Comparison of ENCODE assay signal across 1 cellular context in the genomic region with DNA sequence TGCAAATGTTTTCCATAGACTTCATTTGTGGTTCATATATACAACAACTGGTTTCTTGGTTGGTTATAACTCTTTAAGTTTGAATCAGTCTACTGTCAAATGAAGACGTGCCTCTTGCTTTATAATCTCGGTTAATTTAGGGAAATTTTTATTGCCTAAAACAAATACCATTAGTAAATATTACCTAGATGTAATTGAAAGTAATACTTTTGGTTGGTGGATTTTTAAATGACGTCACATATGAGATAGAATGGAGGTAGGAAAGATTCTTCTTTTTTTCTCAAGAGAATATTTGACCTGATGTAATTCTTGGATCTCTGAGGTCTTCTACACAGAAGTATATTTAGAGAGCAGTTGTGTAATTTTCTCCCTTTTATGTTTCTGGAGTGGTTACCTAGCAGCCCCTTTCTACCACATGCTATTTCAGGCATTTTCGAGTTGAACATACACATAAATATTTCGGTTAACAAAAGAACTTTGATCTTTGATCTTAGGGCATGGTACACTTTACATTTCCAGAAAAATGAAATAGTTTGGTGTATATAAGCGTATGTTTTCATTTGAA.
TF ChIP-seq lines count a peak whose summit lies in the region.

No MANE protein-coding gene starts in this region.

TF ChIP-seq in WTC11, 78 proteins besides CTCF, POLR2A, EP300 and RAD21 (continued from another document):
- TF ChIP-seq, protein P1, sequence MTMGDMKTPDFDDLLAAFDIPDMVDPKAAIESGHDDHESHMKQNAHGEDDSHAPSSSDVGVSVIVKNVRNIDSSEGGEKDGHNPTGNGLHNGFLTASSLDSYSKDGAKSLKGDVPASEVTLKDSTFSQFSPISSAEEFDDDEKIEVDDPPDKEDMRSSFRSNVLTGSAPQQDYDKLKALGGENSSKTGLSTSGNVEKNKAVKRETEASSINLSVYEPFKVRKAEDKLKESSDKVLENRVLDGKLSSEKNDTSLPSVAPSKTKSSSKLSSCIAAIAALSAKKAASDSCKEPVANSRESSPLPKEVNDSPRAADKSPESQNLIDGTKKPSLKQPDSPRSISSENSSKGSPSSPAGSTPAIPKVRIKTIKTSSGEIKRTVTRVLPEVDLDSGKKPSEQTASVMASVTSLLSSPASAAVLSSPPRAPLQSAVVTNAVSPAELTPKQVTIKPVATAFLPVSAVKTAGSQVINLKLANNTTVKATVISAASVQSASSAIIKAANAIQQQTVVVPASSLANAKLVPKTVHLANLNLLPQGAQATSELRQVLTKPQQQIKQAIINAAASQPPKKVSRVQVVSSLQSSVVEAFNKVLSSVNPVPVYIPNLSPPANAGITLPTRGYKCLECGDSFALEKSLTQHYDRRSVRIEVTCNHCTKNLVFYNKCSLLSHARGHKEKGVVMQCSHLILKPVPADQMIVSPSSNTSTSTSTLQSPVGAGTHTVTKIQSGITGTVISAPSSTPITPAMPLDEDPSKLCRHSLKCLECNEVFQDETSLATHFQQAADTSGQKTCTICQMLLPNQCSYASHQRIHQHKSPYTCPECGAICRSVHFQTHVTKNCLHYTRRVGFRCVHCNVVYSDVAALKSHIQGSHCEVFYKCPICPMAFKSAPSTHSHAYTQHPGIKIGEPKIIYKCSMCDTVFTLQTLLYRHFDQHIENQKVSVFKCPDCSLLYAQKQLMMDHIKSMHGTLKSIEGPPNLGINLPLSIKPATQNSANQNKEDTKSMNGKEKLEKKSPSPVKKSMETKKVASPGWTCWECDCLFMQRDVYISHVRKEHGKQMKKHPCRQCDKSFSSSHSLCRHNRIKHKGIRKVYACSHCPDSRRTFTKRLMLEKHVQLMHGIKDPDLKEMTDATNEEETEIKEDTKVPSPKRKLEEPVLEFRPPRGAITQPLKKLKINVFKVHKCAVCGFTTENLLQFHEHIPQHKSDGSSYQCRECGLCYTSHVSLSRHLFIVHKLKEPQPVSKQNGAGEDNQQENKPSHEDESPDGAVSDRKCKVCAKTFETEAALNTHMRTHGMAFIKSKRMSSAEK (CRISPR knock-in tag; IDR thresholded peaks at IDR 0.05; ENCODE audit: borderline replicate concordance), result no peak
- TF ChIP-seq, protein P2, sequence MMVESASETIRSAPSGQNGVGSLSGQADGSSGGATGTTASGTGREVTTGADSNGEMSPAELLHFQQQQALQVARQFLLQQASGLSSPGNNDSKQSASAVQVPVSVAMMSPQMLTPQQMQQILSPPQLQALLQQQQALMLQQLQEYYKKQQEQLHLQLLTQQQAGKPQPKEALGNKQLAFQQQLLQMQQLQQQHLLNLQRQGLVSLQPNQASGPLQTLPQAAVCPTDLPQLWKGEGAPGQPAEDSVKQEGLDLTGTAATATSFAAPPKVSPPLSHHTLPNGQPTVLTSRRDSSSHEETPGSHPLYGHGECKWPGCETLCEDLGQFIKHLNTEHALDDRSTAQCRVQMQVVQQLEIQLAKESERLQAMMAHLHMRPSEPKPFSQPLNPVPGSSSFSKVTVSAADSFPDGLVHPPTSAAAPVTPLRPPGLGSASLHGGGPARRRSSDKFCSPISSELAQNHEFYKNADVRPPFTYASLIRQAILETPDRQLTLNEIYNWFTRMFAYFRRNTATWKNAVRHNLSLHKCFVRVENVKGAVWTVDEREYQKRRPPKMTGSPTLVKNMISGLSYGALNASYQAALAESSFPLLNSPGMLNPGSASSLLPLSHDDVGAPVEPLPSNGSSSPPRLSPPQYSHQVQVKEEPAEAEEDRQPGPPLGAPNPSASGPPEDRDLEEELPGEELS (CRISPR knock-in tag; IDR thresholded peaks at IDR 0.05), result no peak
- TF ChIP-seq TCF7 (CRISPR knock-in tag; IDR thresholded peaks at IDR 0.05; ENCODE audit: low read depth) (no peak), IRF2 (CRISPR knock-in tag; IDR thresholded peaks at IDR 0.05; ENCODE audit: borderline replicate concordance, low read depth) (no peak), NFATC4 (CRISPR knock-in tag; IDR thresholded peaks at IDR 0.05) (no peak)
